ENCODE assay signal across 8 cellular contexts in the genomic region with DNA sequence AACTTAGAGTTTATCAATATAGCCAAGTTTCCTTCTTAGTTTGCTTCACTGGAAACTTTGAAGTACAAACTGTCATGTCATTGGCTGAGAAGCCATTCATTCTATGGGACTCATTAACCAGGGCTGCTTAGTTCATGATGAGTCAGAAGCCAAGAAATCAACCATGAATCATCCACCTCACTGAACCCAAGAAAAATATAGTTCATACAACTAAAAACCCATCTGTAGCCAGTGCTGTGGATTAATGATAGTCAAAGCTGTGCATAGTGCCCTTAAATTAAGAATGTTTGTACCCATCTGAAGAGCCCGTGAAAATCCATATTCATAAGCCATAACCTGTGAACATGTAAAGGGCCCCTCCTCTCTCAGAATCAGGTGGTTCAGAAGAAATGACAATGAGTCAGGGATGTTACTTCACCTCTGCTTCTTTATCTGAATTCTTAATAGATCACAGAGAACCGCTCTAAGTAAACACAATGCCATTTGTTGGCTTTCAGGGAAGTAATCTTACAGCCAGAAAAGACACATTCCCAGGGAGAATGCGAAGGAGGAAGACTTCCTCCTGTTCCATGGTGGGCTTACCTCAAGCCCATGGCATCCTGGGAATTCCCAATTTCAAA. TPM values are rescaled to one million over a fixed set of nuclear protein-coding genes. Genes with fewer than 3 reads are reported as not detected.
DNase-seq lines count a peak whose midpoint lies in the region; ATAC-seq and TF ChIP-seq lines count a peak whose summit lies in the region.

No MANE protein-coding gene starts in this region.

- CTCF ChIA-PET in activated CD4-positive, alpha-beta T cell treated with anti-CD3 and anti-CD28 coated beads for 36 hours (lab: Charles Lee): interaction anchor here (0.5 to 3.1 kb wide), 5 partner anchors 13 to 311 kb away, joined by 3 to 8 read pairs (median 3); no protein-coding TSS in a partner anchor

- H3K4me1 ChIP-seq in transverse colon: peaks cover 0 to 11% (median 5%) of the 10 kb centered on the region in 4 donors

- no peak for TF ChIP-seq CTCF in transverse colon (IDR thresholded peaks at IDR 0.05)

- no peak overlapping the region for H3K4me3 Mint-ChIP-seq in activated CD4-positive, alpha-beta T cell treated with anti-CD3 and anti-CD28 coated beads for 36 hours

- 24 to 39% methylated on average over 3 of the region's 3 CpGs for whole genome bisulfite sequencing in transverse colon (ENCODE audit: low coverage in 1 of 2), 2 donors

- peak; percentile 96 for ATAC-seq in activated CD4-positive, alpha-beta T cell treated with anti-CD3 and anti-CD28 coated beads for 36 hours
- peak; percentile 94 for ATAC-seq in HG02678 (IDR thresholded peaks at IDR 0.05; ENCODE audit: unreplicated experiment)
- ATAC-seq in esophagus mucosa: peak; percentile 96
- ATAC-seq in sciatic nerve: no peak

- H3K27ac Mint-ChIP-seq in activated CD4-positive, alpha-beta T cell treated with anti-CD3 and anti-CD28 coated beads for 36 hours: peak overlapping the region; percentile 75

- H3K36me3 Mint-ChIP-seq in activated CD4-positive, alpha-beta T cell treated with anti-CD3 and anti-CD28 coated beads for 36 hours (ENCODE audit: low read depth): no peaks in the 10 kb centered on the region

- no peaks in the 10 kb centered on the region for H3K9me3 ChIP-seq in transverse colon

- H3K27me3 ChIP-seq in transverse colon: no peaks in the 10 kb centered on the region

- TF ChIP-seq POLR2A in transverse colon (IDR thresholded peaks at IDR 0.05): no peak

- H3K4me3 ChIP-seq in transverse colon: no peak overlapping the region

- no peak for TF ChIP-seq EP300 in transverse colon (IDR thresholded peaks at IDR 0.05; ENCODE audit: low read depth)

- DNase-seq in activated CD4-positive, alpha-beta T cell treated with anti-CD3 and anti-CD28 coated beads for 36 hours: no peak
- no peak for DNase-seq in activated CD4-positive, alpha-beta T cell treated with anti-CD3 and anti-CD28 coated beads for 4 hours
- DNase-seq in NOMO-1 treated with dmso at 0.1 percent for 144 hours (lab: John Stamatoyannopoulos, UW; ENCODE audit: unreplicated experiment) (peak; percentile 42), transverse colon (no peak), activated gamma-delta T cell treated with Interleukin-2 at 50 U/mL for 16 hours (no peak), sciatic nerve (ENCODE audit: low spot score) (no peak)

- H3K4me1 Mint-ChIP-seq in activated CD4-positive, alpha-beta T cell treated with anti-CD3 and anti-CD28 coated beads for 36 hours: peaks cover 28% of the 10 kb centered on the region

- intact Hi-C loops in activated CD4-positive, alpha-beta T cell treated with anti-CD3 and anti-CD28 coated beads for 36 hours (cut with DNase I, micrococcal nuclease): loop anchor here (1.0 kb wide), 4 partner anchors 10 to 252 kb away; partner anchors contain the start of gene BIRC2 (in 1 of the 2)
- intact Hi-C loops in transverse colon (cut with DNase I; ENCODE audit: low total_unique reads): no loop called here
- intact Hi-C loops in sciatic nerve (cut with DNase I): no loop called here

- peak overlapping the region in 3 of 4 donors; percentile 2 to 26 (median 22) for H3K27ac ChIP-seq in transverse colon

- POLR2A ChIA-PET in activated CD4-positive, alpha-beta T cell treated with anti-CD3 and anti-CD28 coated beads for 36 hours (lab: Charles Lee): interaction anchor here (0.7 kb wide), 1 partner anchor 78 kb away, joined by 3 read pairs; no protein-coding TSS in a partner anchor

- no peaks in the 10 kb centered on the region for H3K9me3 Mint-ChIP-seq in activated CD4-positive, alpha-beta T cell treated with anti-CD3 and anti-CD28 coated beads for 36 hours (ENCODE audit: low read depth)

- no peaks in the 10 kb centered on the region for H3K36me3 ChIP-seq in transverse colon

- H3K27me3 Mint-ChIP-seq in activated CD4-positive, alpha-beta T cell treated with anti-CD3 and anti-CD28 coated beads for 36 hours: no peaks in the 10 kb centered on the region

- in situ Hi-C loops in transverse colon (cut with MboI; ENCODE audit: low pct_ligation_motif_present in 1 of 4, low pct_unique_long_range_greater_than_20kb in 1 of 4, low sequenced_read_pairs in 3 of 4): no loop called here

RNA-seq across cellular contexts. Expression of gene MMP20, which starts 25.4 kb away (rescaled TPM):
- not detected for total RNA-seq in activated CD4-positive, alpha-beta T cell treated with anti-CD3 and anti-CD28 coated beads for 36 hours
- not detected for total RNA-seq in esophagus mucosa
- not detected for total RNA-seq in transverse colon
- total RNA-seq in sciatic nerve: not detected

Comparison
In these comparisons a context has a peak if more than half of its experiments do, and no peak if none do; other contexts are left out.
1. intact Hi-C loops: an anchor here in activated CD4-positive, alpha-beta T cell treated with anti-CD3 and anti-CD28 coated beads for 36 hours (1.0 kb wide); none called in transverse colon and sciatic nerve.